In genomic region chr5:177403194-177403825, GRCh38 we compare ENCODE assay signal across 1 cellular context.
TF ChIP-seq lines count a peak whose summit lies in the region.

No MANE protein-coding gene starts in this region.

TF ChIP-seq in HEK293, 187 proteins besides CTCF, POLR2A, EP300 and RAD21 (continued from another document):
- TF ChIP-seq GFI1B (tag by site-specific recombination; IDR thresholded peaks at IDR 0.05) (no peak), ZIC2 (tag by site-specific recombination; IDR thresholded peaks at IDR 0.05) (peak; percentile 62), ZNF2 (tag by site-specific recombination; IDR thresholded peaks at IDR 0.05) (no peak), INSM2 (tag by site-specific recombination; IDR thresholded peaks at IDR 0.05) (no peak), ZNF544 (tag by site-specific recombination; IDR thresholded peaks at IDR 0.05) (no peak), AEBP2 (tag by site-specific recombination; IDR thresholded peaks at IDR 0.05; ENCODE audit: borderline replicate concordance) (no peak)
